8 cellular contexts compared by ENCODE assay signal in genomic region chr1:31885851-31886250, GRCh38.
"Had no signal": no experiment of that assay in that cellular context is flagged by ENCODE, and none has a peak within 500 bp of the region (broad histone marks: within the 10 kb centered on the region; RNA-seq: fewer than 3 reads in every experiment).

No MANE protein-coding gene starts in this region.

- FAIRE-seq: G401.6, GM12878, GM12891, GM12892, GM18507, GM19239 had no signal

- DNase-seq: GDM1, GF-D8 had no signal

- H3K4me3 ChIP-seq: GM12878 had no signal

- ATAC-seq: GM12878 had no signal
